In the genomic region with DNA sequence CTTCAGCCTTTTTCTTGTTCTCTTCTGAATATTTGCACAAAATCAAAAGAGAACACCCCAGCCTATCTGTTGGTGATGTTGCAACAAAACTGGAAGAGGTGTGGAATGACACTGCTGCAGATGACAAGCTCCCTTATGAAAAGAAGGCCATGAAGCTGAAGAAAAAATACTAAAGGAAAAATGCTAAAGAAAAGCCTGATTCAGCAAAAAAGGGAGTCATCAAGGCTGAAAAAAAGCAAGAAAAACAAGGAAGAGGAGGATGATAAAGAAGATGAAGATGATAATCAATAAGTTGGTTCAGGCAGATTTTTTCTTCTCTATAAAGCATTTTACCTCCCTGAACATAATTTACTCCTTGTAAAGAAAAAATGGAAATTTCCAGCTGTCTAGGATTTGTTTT, we compare ENCODE assay signal across 35 cellular contexts.
"Had no signal": no experiment of that assay in that cellular context is flagged by ENCODE, and none has a peak within 500 bp of the region (broad histone marks: within the 10 kb centered on the region; RNA-seq: fewer than 3 reads in every experiment).

No MANE protein-coding gene starts in this region.

- ATAC-seq: activated CD8-positive, alpha-beta T cell treated with anti-CD3 and anti-CD28 coated beads for 36 hours; activated naive CD4-positive, alpha-beta T cell treated with anti-CD3 and anti-CD28 coated beads, Interleukin-2, amount 50 U/mL, for 72 hours; activated T-cell treated with anti-CD3 and anti-CD28 coated beads, Interleukin-2, amount 50 U/mL, for 4 hours; activated T-cell treated with anti-CD3 and anti-CD28 coated beads, Interleukin-2, amount 50 U/mL, for 72 hours; activated T-helper 17 cell treated with anti-CD3 and anti-CD28 coated beads, Interleukin-2, amount 50 U/mL, for 72 hours; body of pancreas had no signal

- H3K27me3 ChIP-seq: adrenal gland, body of pancreas, brain microvascular endothelial cell had no signal

- H3K36me3 Mint-ChIP-seq: activated CD4-positive, alpha-beta memory T cell treated with anti-CD3 and anti-CD28 coated beads for 36 hours; activated naive CD4-positive, alpha-beta T cell treated with anti-CD3 and anti-CD28 coated beads, Interleukin-2, amount 50 U/mL, for 72 hours; activated naive CD8-positive, alpha-beta T cell treated with anti-CD3 and anti-CD28 coated beads for 36 hours had no signal

- H3K27ac Mint-ChIP-seq: activated B cell treated with CpG ODN at 0.5 μM for 24 hours; activated CD4-positive, alpha-beta memory T cell treated with anti-CD3 and anti-CD28 coated beads for 36 hours; activated CD4-positive, alpha-beta T cell treated with anti-CD3 and anti-CD28 coated beads, Interleukin-2, amount 10 ng/mL, durations not matched to agents 24 days and 14 days; activated CD8-positive, alpha-beta T cell treated with anti-CD3 and anti-CD28 coated beads for 36 hours; activated naive CD4-positive, alpha-beta T cell treated with anti-CD3 and anti-CD28 coated beads for 36 hours; activated naive CD4-positive, alpha-beta T cell treated with anti-CD3 and anti-CD28 coated beads, Interleukin-2, amount 50 U/mL, for 72 hours; activated naive CD8-positive, alpha-beta T cell treated with anti-CD3 and anti-CD28 coated beads for 36 hours; activated T-cell treated with anti-CD3 and anti-CD28 coated beads, Interleukin-2, amount 50 U/mL, for 72 hours; activated T-helper 1 cell treated with anti-CD3 and anti-CD28 coated beads, Interleukin-12 subunit alpha, Interleukin-12 subunit beta, Interleukin-2, Interleukin-4 antibody, amounts not matched to agents 30 ng/mL and 10 ng/mL and 1 ng/mL, durations not matched to agents 14 hours and 24 hours and 36 hours; activated T-helper 17 cell treated with anti-CD3 and anti-CD28 coated beads, Interleukin-2, amount 50 U/mL, for 72 hours; T-helper 1 cell treated with Interleukin-12 subunit alpha and Interleukin-12 subunit beta and Interleukin-4 antibody, amounts not matched to agents 30 μg/mL and 1 μg/mL, for 36 hours; T-helper 2 cell treated with Interferon-gamma antibody and Interleukin-4, amounts not matched to agents 5 μg/mL and 100 μg/mL, for 36 hours had no signal

- H3K4me3 Mint-ChIP-seq: activated B cell treated with CpG ODN at 0.5 μM for 24 hours; activated CD4-positive, alpha-beta memory T cell treated with anti-CD3 and anti-CD28 coated beads for 36 hours; activated CD4-positive, alpha-beta T cell treated with anti-CD3 and anti-CD28 coated beads, Interleukin-2, amount 10 ng/mL, durations not matched to agents 24 days and 14 days; activated CD8-positive, alpha-beta T cell treated with anti-CD3 and anti-CD28 coated beads for 36 hours; activated naive CD4-positive, alpha-beta T cell treated with anti-CD3 and anti-CD28 coated beads for 36 hours; activated naive CD8-positive, alpha-beta T cell treated with anti-CD3 and anti-CD28 coated beads for 36 hours; activated T-cell treated with anti-CD3 and anti-CD28 coated beads, Interleukin-2, amount 50 U/mL, for 4 hours; activated T-cell treated with anti-CD3 and anti-CD28 coated beads, Interleukin-2, amount 50 U/mL, for 72 hours; activated T-helper 1 cell treated with anti-CD3 and anti-CD28 coated beads, Interleukin-12 subunit alpha, Interleukin-12 subunit beta, Interleukin-2, Interleukin-4 antibody, amounts not matched to agents 30 ng/mL and 10 ng/mL and 1 ng/mL, durations not matched to agents 14 hours and 24 hours and 36 hours; activated T-helper 17 cell treated with anti-CD3 and anti-CD28 coated beads, Interleukin-2, amount 50 U/mL, for 72 hours; T-helper 1 cell treated with Interleukin-12 subunit alpha and Interleukin-12 subunit beta and Interleukin-4 antibody, amounts not matched to agents 30 μg/mL and 1 μg/mL, for 36 hours; T-helper 2 cell treated with Interferon-gamma antibody and Interleukin-4, amounts not matched to agents 5 μg/mL and 100 μg/mL, for 36 hours had no signal

- H3K36me3 ChIP-seq: adrenal gland, brain microvascular endothelial cell, breast epithelium had no signal

- H3K9me3 Mint-ChIP-seq: activated B cell treated with CpG ODN at 0.5 μM for 24 hours; activated CD4-positive, alpha-beta memory T cell treated with anti-CD3 and anti-CD28 coated beads for 36 hours; activated CD4-positive, alpha-beta T cell treated with anti-CD3 and anti-CD28 coated beads, Interleukin-2, amount 10 ng/mL, durations not matched to agents 24 days and 14 days; activated CD8-positive, alpha-beta T cell treated with anti-CD3 and anti-CD28 coated beads for 36 hours; activated naive CD8-positive, alpha-beta T cell treated with anti-CD3 and anti-CD28 coated beads for 36 hours; activated T-cell treated with anti-CD3 and anti-CD28 coated beads, Interleukin-2, amount 50 U/mL, for 4 hours; activated T-helper 1 cell treated with anti-CD3 and anti-CD28 coated beads, Interleukin-12 subunit alpha, Interleukin-12 subunit beta, Interleukin-2, Interleukin-4 antibody, amounts not matched to agents 30 ng/mL and 10 ng/mL and 1 ng/mL, durations not matched to agents 14 hours and 24 hours and 36 hours; activated T-helper 17 cell treated with anti-CD3 and anti-CD28 coated beads, Interleukin-2, amount 50 U/mL, for 72 hours; T-helper 1 cell treated with Interleukin-12 subunit alpha and Interleukin-12 subunit beta and Interleukin-4 antibody, amounts not matched to agents 30 μg/mL and 1 μg/mL, for 36 hours; T-helper 2 cell treated with Interferon-gamma antibody and Interleukin-4, amounts not matched to agents 5 μg/mL and 100 μg/mL, for 36 hours had no signal

- H3K9me3 ChIP-seq: adrenal gland, body of pancreas, breast epithelium had no signal

- H3K4me1 ChIP-seq: adrenal gland, body of pancreas, breast epithelium had no signal

- H3K27me3 Mint-ChIP-seq: activated B cell treated with CpG ODN at 0.5 μM for 24 hours; activated CD4-positive, alpha-beta memory T cell treated with anti-CD3 and anti-CD28 coated beads for 36 hours; activated CD4-positive, alpha-beta T cell treated with anti-CD3 and anti-CD28 coated beads, Interleukin-2, amount 10 ng/mL, durations not matched to agents 24 days and 14 days; activated CD8-positive, alpha-beta T cell treated with anti-CD3 and anti-CD28 coated beads for 36 hours; activated naive CD8-positive, alpha-beta T cell treated with anti-CD3 and anti-CD28 coated beads for 36 hours; activated T-helper 17 cell treated with anti-CD3 and anti-CD28 coated beads, Interleukin-2, amount 50 U/mL, for 72 hours had no signal

- H3K27ac ChIP-seq: adrenal gland, body of pancreas, brain microvascular endothelial cell, breast epithelium, VCaP had no signal

- FAIRE-seq: TTC549 had no signal

- H3K4me1 Mint-ChIP-seq: activated B cell treated with CpG ODN at 0.5 μM for 24 hours; activated CD4-positive, alpha-beta T cell treated with anti-CD3 and anti-CD28 coated beads, Interleukin-2, amount 10 ng/mL, durations not matched to agents 24 days and 14 days; activated naive CD8-positive, alpha-beta T cell treated with anti-CD3 and anti-CD28 coated beads for 36 hours; activated T-helper 17 cell treated with anti-CD3 and anti-CD28 coated beads, Interleukin-2, amount 50 U/mL, for 72 hours had no signal

- H3K4me3 ChIP-seq: adrenal gland, body of pancreas, breast epithelium had no signal

- DNase-seq: activated B cell treated with CpG ODN at 0.5 μM for 24 hours; activated CD4-positive, alpha-beta memory T cell treated with anti-CD3 and anti-CD28 coated beads for 36 hours; activated CD4-positive, alpha-beta T cell treated with anti-CD3 and anti-CD28 coated beads for 4 hours; activated CD4-positive, alpha-beta T cell treated with anti-CD3 and anti-CD28 coated beads, Interleukin-2, amount 10 ng/mL, durations not matched to agents 24 days and 14 days; activated CD4-positive, alpha-beta T cell treated with anti-CD3 and anti-CD28 coated beads, Interleukin-2, amount 50 U/mL, for 1 hour; activated CD4-positive, alpha-beta T cell treated with anti-CD3 and anti-CD28 coated beads, Interleukin-2, amount 50 U/mL, for 4 hours; activated CD4-positive, CD25-positive, alpha-beta regulatory T cell treated with anti-CD3 and anti-CD28 coated beads, Interleukin-2, amount 50 U/mL, for 72 hours; activated CD8-positive, alpha-beta memory T cell treated with anti-CD3 and anti-CD28 coated beads, Interleukin-2, amount 50 U/mL, for 4 hours; activated CD8-positive, alpha-beta T cell treated with anti-CD3 and anti-CD28 coated beads for 36 hours; activated effector memory CD4-positive, alpha-beta T cell treated with anti-CD3 and anti-CD28 coated beads, Interleukin-2, amount 50 U/mL, for 16 hours; activated gamma-delta T cell treated with Interleukin-2 at 50 U/mL for 16 hours; activated naive CD4-positive, alpha-beta T cell; activated naive CD4-positive, alpha-beta T cell treated with anti-CD3 and anti-CD28 coated beads for 36 hours; activated naive CD4-positive, alpha-beta T cell treated with anti-CD3 and anti-CD28 coated beads, Interleukin-2, amount 50 U/mL, for 16 hours; activated naive CD8-positive, alpha-beta T cell treated with anti-CD3 and anti-CD28 coated beads for 36 hours; activated T-cell treated with anti-CD3 and anti-CD28 coated beads for 4 hours; activated T-cell treated with anti-CD3 and anti-CD28 coated beads, Interleukin-2, amount 50 U/mL, for 1 hour; activated T-cell treated with anti-CD3 and anti-CD28 coated beads, Interleukin-2, amount 50 U/mL, for 4 hours; activated T-cell treated with anti-CD3 and anti-CD28 coated beads, Interleukin-2, amount 50 U/mL, for 72 hours; adrenal gland; amniotic stem cell; aorta; body of pancreas; brain microvascular endothelial cell; central memory CD4-positive, alpha-beta T cell; T-helper 2 cell; T-helper 9 cell had no signal
